1 cellular context compared by ENCODE assay signal in genomic region chr10:68223535-68224165, GRCh38.
TF ChIP-seq lines count a peak whose summit lies in the region.

No MANE protein-coding gene starts in this region.

TF ChIP-seq in WTC11, 78 proteins besides CTCF, POLR2A, EP300 and RAD21 (continued from another document):
- TF ChIP-seq E2F1 (CRISPR knock-in tag; IDR thresholded peaks at IDR 0.05) = no peak
